Comparison of ENCODE assay signal across 11 cellular contexts in the genomic region with DNA sequence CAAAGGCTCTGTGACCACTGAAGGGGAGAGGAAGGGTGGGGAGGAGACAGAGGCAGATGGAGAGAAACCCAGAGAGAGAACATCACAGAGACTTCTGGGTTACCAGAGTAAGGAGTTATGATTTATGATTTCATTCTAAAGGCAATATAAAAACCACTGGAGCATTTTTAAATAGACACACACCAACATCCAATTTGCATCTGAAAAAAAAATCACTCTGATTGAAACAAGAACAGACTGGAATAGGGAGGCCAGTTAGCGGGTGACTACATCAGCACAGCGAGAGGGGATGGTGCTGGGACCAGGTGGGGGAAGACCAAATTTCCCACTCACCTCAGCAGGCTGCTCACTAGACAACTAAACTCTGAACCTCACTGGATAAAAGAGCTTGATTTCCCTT.
DNase-seq lines count a peak whose midpoint lies in the region; ATAC-seq and TF ChIP-seq lines count a peak whose summit lies in the region.
"Had no signal": no experiment of that assay in that cellular context is flagged by ENCODE, and none has a peak within 500 bp of the region (broad histone marks: within the 10 kb centered on the region; RNA-seq: fewer than 3 reads in every experiment).

No MANE protein-coding gene starts in this region.

- peaks cover 4% of the 10 kb centered on the region for H3K9me3 Mint-ChIP-seq in T-helper 2 cell treated with Interferon-gamma antibody and Interleukin-4, amounts not matched to agents 5 μg/mL and 100 μg/mL, for 36 hours

- H3K4me3 Mint-ChIP-seq in T-helper 17 cell: no peak overlapping the region
- no peak overlapping the region for H3K4me3 Mint-ChIP-seq in T-helper 2 cell treated with Interferon-gamma antibody and Interleukin-4, amounts not matched to agents 5 μg/mL and 100 μg/mL, for 36 hours
- H3K4me3 Mint-ChIP-seq: activated naive CD8-positive, alpha-beta T cell treated with anti-CD3 and anti-CD28 coated beads for 36 hours had no signal

- H3K4me2 ChIP-seq in GM23248 (ENCODE audit: unreplicated experiment): peak overlapping the region; percentile 25

- no peak for TF ChIP-seq POLR2A in right lobe of liver (IDR thresholded peaks at IDR 0.05)
- TF ChIP-seq POLR2A in erythroblast (IDR thresholded peaks at IDR 0.05; ENCODE audit: low read length): no peak

- 0 out of 2 replicates have a peak, but pooled peaks cover 3% of the 10 kb centered on the region for H3K36me3 ChIP-seq in GM23248 (ENCODE audit: low read depth)
- H3K36me3 ChIP-seq in right lobe of liver: no peaks in the 10 kb centered on the region
- no peaks in the 10 kb centered on the region for H3K36me3 ChIP-seq in mucosa of descending colon (ENCODE audit: low read depth)

- peak overlapping the region; percentile 33 for H3K9ac ChIP-seq in GM23248

- H3K4me1 ChIP-seq in GM23248 (ENCODE audit: insufficient read depth) (peaks cover 20% of the 10 kb centered on the region), foreskin keratinocyte (peaks cover 14% of the 10 kb centered on the region), right lobe of liver (peaks cover 0 to 3% (median 0%) of the 10 kb centered on the region in 4 donors), mucosa of descending colon (ENCODE audit: low read depth) (no peaks in the 10 kb centered on the region)

- peaks cover 18% of the 10 kb centered on the region for H3F3A ChIP-seq in GM23248 (ENCODE audit: insufficient read depth)

- peaks cover 14% of the 10 kb centered on the region; the same call in 1 of the 2 replicates for H3K79me2 ChIP-seq in GM23248 (ENCODE audit: insufficient read depth)

- peaks cover 4% of the 10 kb centered on the region for H3K4me1 Mint-ChIP-seq in T-helper 17 cell
- H3K4me1 Mint-ChIP-seq in T-helper 2 cell treated with Interferon-gamma antibody and Interleukin-4, amounts not matched to agents 5 μg/mL and 100 μg/mL, for 36 hours (ENCODE audit: low read depth): no peaks in the 10 kb centered on the region

- H3K27me3 ChIP-seq in AG04450 (ENCODE audit: control insufficient read depth, insufficient read depth, low read length): no peaks in the 10 kb centered on the region
- no peaks in the 10 kb centered on the region for H3K27me3 ChIP-seq in GM23248 (replicated peaks; ENCODE audit: insufficient read depth)
- no peaks in the 10 kb centered on the region for H3K27me3 ChIP-seq in foreskin keratinocyte
- no peaks in the 10 kb centered on the region for H3K27me3 ChIP-seq in right lobe of liver

- H3K9me3 ChIP-seq in AG04450 (ENCODE audit: control insufficient read depth, insufficient read depth, low read length): no peaks in the 10 kb centered on the region
- no peaks in the 10 kb centered on the region for H3K9me3 ChIP-seq in GM23248 (ENCODE audit: low read depth)
- H3K9me3 ChIP-seq in T-helper 17 cell (ENCODE audit: control insufficient read depth, low read length, poor library complexity, severe bottlenecking): no peaks in the 10 kb centered on the region
- no peaks in the 10 kb centered on the region for H3K9me3 ChIP-seq in right lobe of liver
- H3K9me3 ChIP-seq in mucosa of descending colon: no peaks in the 10 kb centered on the region

- intact Hi-C loops in right lobe of liver (cut with DNase I) (no loop called here), mucosa of descending colon (cut with DNase I, micrococcal nuclease) (no loop called here)

- peak overlapping the region; percentile 89 for H3K27ac ChIP-seq in AG04450 (ENCODE audit: low read depth, low read length)
- peak overlapping the region; percentile 61 for H3K27ac ChIP-seq in GM23248
- peak overlapping the region; percentile 10 for H3K27ac ChIP-seq in foreskin keratinocyte
- no peak overlapping the region for H3K27ac ChIP-seq in right lobe of liver

- H3K36me3 Mint-ChIP-seq in T-helper 17 cell (ENCODE audit: low read depth): peaks cover 6% of the 10 kb centered on the region
- H3K36me3 Mint-ChIP-seq in T-helper 2 cell treated with Interferon-gamma antibody and Interleukin-4, amounts not matched to agents 5 μg/mL and 100 μg/mL, for 36 hours (ENCODE audit: low read depth): peaks cover 5% of the 10 kb centered on the region
- H3K36me3 Mint-ChIP-seq: activated naive CD8-positive, alpha-beta T cell treated with anti-CD3 and anti-CD28 coated beads for 36 hours had no signal

- H3K27me3 Mint-ChIP-seq in T-helper 17 cell: no peaks in the 10 kb centered on the region
- no peaks in the 10 kb centered on the region for H3K27me3 Mint-ChIP-seq in T-helper 2 cell treated with Interferon-gamma antibody and Interleukin-4, amounts not matched to agents 5 μg/mL and 100 μg/mL, for 36 hours (ENCODE audit: low read depth)
- H3K27me3 Mint-ChIP-seq: activated naive CD8-positive, alpha-beta T cell treated with anti-CD3 and anti-CD28 coated beads for 36 hours had no signal

- H3K4me3 ChIP-seq in AG04450 (ENCODE audit: low read depth, low read length): no peak overlapping the region
- no peak overlapping the region for H3K4me3 ChIP-seq in GM23248
- H3K4me3 ChIP-seq in right lobe of liver: no peak overlapping the region
- no peak overlapping the region for H3K4me3 ChIP-seq in mucosa of descending colon

- H4K20me1 ChIP-seq in GM23248 (ENCODE audit: insufficient read depth): no peaks in the 10 kb centered on the region

- no peak for DNase-seq in AG04450 (ENCODE audit: low read depth, low spot score)
- DNase-seq in GM23248: no peak
- no peak for DNase-seq in T-helper 17 cell
- peak; percentile 54 to 65 for DNase-seq in foreskin keratinocyte
- DNase-seq in right lobe of liver: no peak
- DNase-seq in T-helper 2 cell treated with Interferon-gamma antibody and Interleukin-4, amounts not matched to agents 5 μg/mL and 100 μg/mL, for 36 hours (ENCODE audit: low spot score): no peak
- no peak for DNase-seq in mucosa of descending colon
- DNase-seq in erythroblast (lab: John Stamatoyannopoulos, UW): no peak
- DNase-seq: activated CD4-positive, alpha-beta T cell treated with anti-CD3 and anti-CD28 coated beads for 1 hour; activated naive CD8-positive, alpha-beta T cell treated with anti-CD3 and anti-CD28 coated beads for 36 hours; NCI-H2081 treated with DMSO at 0.1 percent for 48 hours had no signal

- 84 to 90% methylated on average over 2 of the region's 2 CpGs for WGBS in GM23248 (ENCODE audit: low coverage in 1 of 2, low lambda C conversion rate in 2 of 2, missing lambda C conversion rate in 2 of 2), 2 experiments
- 93% methylated on average over 2 of the region's 2 CpGs for WGBS in right lobe of liver (ENCODE audit: insufficient coverage, low coverage, low lambda C conversion rate, missing lambda C conversion rate)

- POLR2A ChIA-PET in AG04450 (lab: Yijun Ruan, JAX): no interaction called here

- H3K27ac Mint-ChIP-seq in T-helper 17 cell: peak overlapping the region; percentile 32
- H3K27ac Mint-ChIP-seq in T-helper 2 cell treated with Interferon-gamma antibody and Interleukin-4, amounts not matched to agents 5 μg/mL and 100 μg/mL, for 36 hours: no peak overlapping the region
- H3K27ac Mint-ChIP-seq: activated naive CD8-positive, alpha-beta T cell treated with anti-CD3 and anti-CD28 coated beads for 36 hours had no signal

- H2AFZ ChIP-seq in GM23248: no peak overlapping the region

- in situ Hi-C loops in GM23248 (cut with MboI): loop anchor here (10.0 kb wide), 1 partner anchor 196 kb away; no protein-coding TSS in a partner anchor

- no peaks in the 10 kb centered on the region for H3K9me2 ChIP-seq in GM23248 (ENCODE audit: insufficient read depth)

- ATAC-seq in T-helper 17 cell (no peak), foreskin keratinocyte (peak; percentile 73), right lobe of liver (no peak), mucosa of descending colon (no peak)

- CTCF ChIA-PET in AG04450 (lab: Charles Lee): interaction anchor here (0.9 to 2.0 kb wide), 4 partner anchors 16 to 204 kb away, joined by 3 to 8 read pairs (median 4); no protein-coding TSS in a partner anchor

- no peak for TF ChIP-seq CTCF in AG04450 (IDR thresholded peaks at IDR 0.05; ENCODE audit: low read depth, low read length)
- no peak for TF ChIP-seq CTCF in foreskin keratinocyte (conservative IDR thresholded peaks at IDR 0.05)
- no peak for TF ChIP-seq CTCF in right lobe of liver (IDR thresholded peaks at IDR 0.05)
- TF ChIP-seq CTCF in mucosa of descending colon (IDR thresholded peaks at IDR 0.05): no peak

Comparison
In these comparisons a context has a peak if more than half of its experiments do, and no peak if none do; other contexts are left out.
1. DNase-seq: peak in foreskin keratinocyte (2 of 2); none in AG04450 (single experiment), GM23248 (single experiment), T-helper 17 cell (0 of 3), right lobe of liver (0 of 3), T-helper 2 cell treated with Interferon-gamma antibody and Interleukin-4, amounts not matched to agents 5 μg/mL and 100 μg/mL, for 36 hours (single experiment), mucosa of descending colon (0 of 3) and erythroblast (0 of 2).
2. H3K27ac ChIP-seq: peak in AG04450 (single experiment), GM23248 (single experiment) and foreskin keratinocyte (single experiment); none in right lobe of liver (0 of 3).